Comparison of ENCODE assay signal across 7 cellular contexts in the genomic region with DNA sequence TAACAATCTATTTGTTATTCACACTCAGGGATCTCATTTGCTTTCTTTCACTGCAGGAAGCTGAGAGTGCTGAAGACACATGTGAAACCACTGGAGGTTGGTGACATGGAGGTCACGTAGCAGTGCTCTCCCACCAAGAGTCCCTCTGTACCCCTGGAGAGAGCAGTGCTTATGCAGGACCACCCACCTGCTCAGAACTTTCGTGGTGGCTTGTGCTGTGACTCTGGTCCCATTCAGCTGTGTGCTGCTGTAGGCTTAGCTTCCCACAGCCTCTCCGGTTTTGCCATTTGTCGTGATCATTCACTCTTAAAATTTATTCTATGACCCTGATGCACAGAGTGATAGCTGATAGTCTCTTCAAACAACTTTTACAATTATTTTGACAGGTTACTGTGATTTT.
"Had no signal": no experiment of that assay in that cellular context is flagged by ENCODE, and none has a peak within 500 bp of the region (broad histone marks: within the 10 kb centered on the region; RNA-seq: fewer than 3 reads in every experiment).

No MANE protein-coding gene starts in this region.

- H3K27ac Mint-ChIP-seq: GM23338, H9, HFFc6 had no signal

- H3K9me3 Mint-ChIP-seq: GM23338, H9, HFFc6 had no signal

- ATAC-seq: GM23338, HepG2, K562 had no signal

- DNase-seq: H9, HCEC 1CT, HFFc6 had no signal

- H3K27ac ChIP-seq: HL-60 had no signal

- H3K4me3 Mint-ChIP-seq: GM23338, H9, HFFc6 had no signal

- H2AFZ ChIP-seq: GM23338 had no signal

- H3K4me1 Mint-ChIP-seq: GM23338 had no signal

- H3K4me3 ChIP-seq: GM23338, K562 had no signal

- H3K4me2 ChIP-seq: GM23338 had no signal
